In genomic region chr6:165001502-165002157, GRCh38 we compare ENCODE assay signal across 7 cellular contexts.
"Had no signal": no experiment of that assay in that cellular context is flagged by ENCODE, and none has a peak within 500 bp of the region (broad histone marks: within the 10 kb centered on the region; RNA-seq: fewer than 3 reads in every experiment).

No MANE protein-coding gene starts in this region.

- FAIRE-seq: HepG2 had no signal

- H3K4me1 ChIP-seq: HAP-1 had no signal

- H2AFZ ChIP-seq: GM23248 had no signal

- H3K9me3 ChIP-seq: HAP-1 had no signal

- H3K27ac ChIP-seq: GM23248, HL-60 had no signal

- H3K9ac ChIP-seq: GM23248 had no signal

- H3K36me3 ChIP-seq: HAP-1 had no signal

- DNase-seq: GM23248, GOT3, H7, HFFc6 had no signal

- H3K4me3 ChIP-seq: GM23248, HAP-1 had no signal
